14 cellular contexts compared by ENCODE assay signal in genomic region chr6:63395388-63395787, GRCh38.
A peak's percentile ranks its signal among the peaks of the same experiment; 100 is the strongest.
DNase-seq lines count a peak whose midpoint lies in the region; TF ChIP-seq lines count a peak whose summit lies in the region.
"Had no signal": no experiment of that assay in that cellular context is flagged by ENCODE, and none has a peak within 500 bp of the region (broad histone marks: within the 10 kb centered on the region; RNA-seq: fewer than 3 reads in every experiment).

No MANE protein-coding gene starts in this region.

- peak; percentile 83 for DNase-seq in islet precursor cell
- peak; percentile 30 for DNase-seq in posterior vena cava (ENCODE audit: low spot score)
- no peak for DNase-seq in SW480 (ENCODE audit: low spot score)
- no peak for DNase-seq in H7
- no peak for DNase-seq in NCI-H1436 (lab: John Stamatoyannopoulos, UW)
- DNase-seq: BE2C; CD4-positive, alpha-beta memory T cell; DMS153; DMS79 treated with DMSO at 0.1 percent for 48 hours; EL; GF-D8 had no signal

- intact Hi-C loops in posterior vena cava (cut with DNase I) = no loop called here

- no peaks in the 10 kb centered on the region for H3K36me3 ChIP-seq in H7 (replicated peaks; ENCODE audit: control insufficient read depth, insufficient read depth, low read length)
- H3K36me3 ChIP-seq: BE2C had no signal

- H3K27ac ChIP-seq in VCaP = 0 out of 2 replicates have a peak overlapping the region, but pooled peaks have one; percentile 8
- H3K27ac ChIP-seq: A549, C4-2B had no signal

- H3K4me3 ChIP-seq in H7 (ENCODE audit: insufficient read depth, low read depth, low read length) = no peak overlapping the region
- H3K4me3 ChIP-seq: A549 had no signal

- no peaks in the 10 kb centered on the region for H3K27me3 ChIP-seq in H7 (ENCODE audit: control insufficient read depth, insufficient read depth, low read length)
- H3K27me3 ChIP-seq: BE2C had no signal

- TF ChIP-seq CTCF in VCaP (conservative IDR thresholded peaks at IDR 0.05) = no peak

Comparison
In these comparisons a context has a peak if more than half of its experiments do, and no peak if none do; other contexts are left out.
1. DNase-seq: peak in islet precursor cell (single experiment) and posterior vena cava (single experiment); none in SW480 (single experiment), H7 (single experiment) and NCI-H1436 (single experiment).